8 cellular contexts compared by ENCODE assay signal in genomic region chr1:21607549-21608529, GRCh38.
DNase-seq lines count a peak whose midpoint lies in the region; ATAC-seq and TF ChIP-seq lines count a peak whose summit lies in the region.

No MANE protein-coding gene starts in this region.

- ATAC-seq in DND-41 (ENCODE audit: insufficient read depth, low read depth) = peak; percentile 39; the same call in 2 of the 3 replicates

- H4K20me1 ChIP-seq in DND-41 (ENCODE audit: insufficient read depth, low read length) = no peaks in the 10 kb centered on the region; the same call in none of the 2 replicates

- H3K4me3 ChIP-seq in DND-41 (ENCODE audit: low read depth in 1 of 2, low read length in 2 of 2) (no peak overlapping the region), HEK293 (ENCODE audit: low read depth, low read length) (no peak overlapping the region), iPS-20b (ENCODE audit: low read length) (peak overlapping the region; percentile 12; the same call in 1 of the 2 replicates)

- H3K9me3 ChIP-seq in DND-41 (ENCODE audit: insufficient read depth, low read length, severe bottlenecking) (no peaks in the 10 kb centered on the region), HEK293 (ENCODE audit: control insufficient read depth, insufficient read depth, low read depth, low read length) (no peaks in the 10 kb centered on the region), iPS-20b (ENCODE audit: insufficient read depth, low read depth, low read length) (no peaks in the 10 kb centered on the region)

- peak; percentile 12 for DNase-seq in DND-41
- DNase-seq in OCI-M1 (lab: John Stamatoyannopoulos, UW) = peak; percentile 97
- DNase-seq in astrocyte of the hippocampus (ENCODE audit: low read depth, low spot score) = peak; percentile 67
- DNase-seq in stimulated activated CD4-positive, alpha-beta T cell treated with anti-CD3 and anti-CD28 coated beads, Interleukin-15, amount 100 ng/mL, for 48 hours (ENCODE audit: low read depth in 2 of 2) = peak; percentile 59 to 71
- no peak for DNase-seq in NCI-H1105 treated with DMSO at 0.1 percent for 48 hours (lab: John Stamatoyannopoulos, UW)
- no peak for DNase-seq in GDM1 (lab: John Stamatoyannopoulos, UW)

- H3K27ac ChIP-seq in DND-41 (ENCODE audit: low read length) (no peak overlapping the region), HEK293 (ENCODE audit: extremely low read depth, low read depth, low read length) (no peak overlapping the region), iPS-20b (ENCODE audit: low read length) (no peak overlapping the region)

- no peak overlapping the region for H3K9ac ChIP-seq in DND-41 (ENCODE audit: low read depth, low read length)
- H3K9ac ChIP-seq in iPS-20b (ENCODE audit: low read depth, low read length) = peak overlapping the region; percentile 29; the same call in 1 of the 2 replicates

- H2AFZ ChIP-seq in DND-41 (ENCODE audit: low read depth, low read length) = no peak overlapping the region

- H3K79me2 ChIP-seq in DND-41 (ENCODE audit: insufficient read depth, low read length) = no peaks in the 10 kb centered on the region

- POLR2A ChIA-PET in HEK293 (lab: Yijun Ruan, JAX) = interaction anchor here (0.7 kb wide), 1 partner anchor 112 kb away, joined by 3 read pairs; no protein-coding TSS in a partner anchor

- H3K4me2 ChIP-seq in DND-41 (ENCODE audit: insufficient read depth, low read length) = no peak overlapping the region

- H3K4me1 ChIP-seq in DND-41 (ENCODE audit: insufficient read depth, low read length) (no peaks in the 10 kb centered on the region), HEK293 (ENCODE audit: control insufficient read depth, insufficient read depth, low read length) (no peaks in the 10 kb centered on the region), iPS-20b (ENCODE audit: insufficient read depth, low read length) (peaks cover 4% of the 10 kb centered on the region; the same call in 1 of the 2 replicates)

- no peaks in the 10 kb centered on the region for H3K36me3 ChIP-seq in DND-41 (ENCODE audit: insufficient read depth, low read length)
- H3K36me3 ChIP-seq in HEK293 (ENCODE audit: control insufficient read depth in 2 of 2, insufficient read depth in 1 of 2, low read length in 2 of 2) = no peaks in the 10 kb centered on the region
- H3K36me3 ChIP-seq in iPS-20b (ENCODE audit: insufficient read depth, low read depth, low read length) = no peaks in the 10 kb centered on the region

- TF ChIP-seq CTCF in DND-41 (IDR thresholded peaks at IDR 0.05; ENCODE audit: borderline replicate concordance, extremely low read depth, low read length, poor library complexity, severe bottlenecking) (no peak), HEK293 (tag by site-specific recombination; IDR thresholded peaks at IDR 0.05) (no peak)

- CTCF ChIA-PET in HEK293 (lab: Yijun Ruan, JAX) = interaction anchor here (0.5 to 0.8 kb wide), 2 partner anchors 96 to 289 kb away, joined by 4 read pairs; no protein-coding TSS in a partner anchor

- H3K27me3 ChIP-seq in DND-41 (ENCODE audit: insufficient read depth, low read length, poor library complexity) (no peaks in the 10 kb centered on the region), iPS-20b (ENCODE audit: insufficient read depth, low read length) (no peaks in the 10 kb centered on the region)

TF ChIP-seq in HEK293, 187 proteins besides CTCF, POLR2A, EP300 and RAD21:
- TF ChIP-seq GLI4 (tag by site-specific recombination; IDR thresholded peaks at IDR 0.05) (no peak), KLF9 (tag by site-specific recombination; IDR thresholded peaks at IDR 0.05; ENCODE audit: low read depth) (peak; percentile 99), ZNF692 (tag by site-specific recombination; IDR thresholded peaks at IDR 0.05) (peak; percentile 52; the same call in 1 of the 2 replicates), SP3 (tag by site-specific recombination; IDR thresholded peaks at IDR 0.05) (peak; percentile 91), PATZ1 (tag by site-specific recombination; IDR thresholded peaks at IDR 0.05) (peak; percentile 94), ZNF76 (tag by site-specific recombination; IDR thresholded peaks at IDR 0.05; ENCODE audit: borderline replicate concordance, low read depth) (peak; percentile 94), ZNF146 (tag by site-specific recombination; IDR thresholded peaks at IDR 0.05) (no peak), ZXDB (tag by site-specific recombination; IDR thresholded peaks at IDR 0.05) (peak; percentile 77), GLIS2 (tag by site-specific recombination; IDR thresholded peaks at IDR 0.05) (peak; percentile 66), KLF10 (tag by site-specific recombination; IDR thresholded peaks at IDR 0.05) (peak; percentile 97), KLF1 (tag by site-specific recombination; IDR thresholded peaks at IDR 0.05) (peak; percentile 66), EGR2 (tag by site-specific recombination; IDR thresholded peaks at IDR 0.05; ENCODE audit: low read depth) (peak; percentile 52), ZNF174 (tag by site-specific recombination; IDR thresholded peaks at IDR 0.05) (no peak), ZNF585B (tag by site-specific recombination; IDR thresholded peaks at IDR 0.05) (no peak), SP2 (tag by site-specific recombination; IDR thresholded peaks at IDR 0.05) (peak; percentile 90), ZNF23 (tag by site-specific recombination; IDR thresholded peaks at IDR 0.05; ENCODE audit: borderline replicate concordance) (no peak), PRDM10 (tag by site-specific recombination; IDR thresholded peaks at IDR 0.05) (peak; percentile 82), ZNF324 (tag by site-specific recombination; IDR thresholded peaks at IDR 0.05) (0 out of 2 replicates have a peak, but pooled peaks have one; percentile 37)

Comparison
In these comparisons a context has a peak if more than half of its experiments do, and no peak if none do; other contexts are left out.
1. DNase-seq: peak in DND-41 (single experiment), OCI-M1 (single experiment), astrocyte of the hippocampus (single experiment) and stimulated activated CD4-positive, alpha-beta T cell treated with anti-CD3 and anti-CD28 coated beads, Interleukin-15, amount 100 ng/mL, for 48 hours (2 of 2); none in NCI-H1105 treated with DMSO at 0.1 percent for 48 hours (single experiment) and GDM1 (single experiment).